Comparison of ENCODE assay signal across 14 cellular contexts in the genomic region with DNA sequence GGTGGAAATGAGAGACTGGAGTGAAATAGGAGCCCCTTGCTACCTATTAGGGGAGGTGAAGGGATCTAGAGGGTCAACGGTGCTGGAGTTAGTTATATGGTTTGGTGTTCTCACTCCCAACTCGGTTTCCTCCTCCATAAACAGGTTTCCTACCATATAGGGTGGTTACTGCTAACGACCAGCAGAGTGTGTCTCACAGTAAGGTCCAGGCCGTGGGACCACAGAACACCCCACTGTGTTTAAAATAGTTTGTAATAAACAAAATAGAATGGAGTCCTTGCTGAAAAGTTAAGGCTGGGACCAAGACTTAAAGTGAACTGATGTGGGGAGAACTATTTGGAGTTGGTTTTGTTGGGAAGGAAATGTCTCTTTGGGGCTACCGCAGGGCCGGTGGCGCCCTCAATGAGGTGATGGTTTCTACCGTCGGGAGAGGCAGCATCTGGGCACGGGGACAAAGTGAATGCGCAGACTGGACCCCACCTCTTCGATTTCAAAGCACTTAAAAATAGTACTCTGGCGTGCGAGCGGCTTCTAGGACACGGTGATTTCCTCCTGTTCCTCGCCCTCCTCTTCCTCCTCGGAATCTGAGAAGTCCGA. TPM values are rescaled to one million over a fixed set of nuclear protein-coding genes. Genes with fewer than 3 reads are reported as not detected.
A peak's percentile ranks its signal among the peaks of the same experiment; 100 is the strongest.
DNase-seq lines count a peak whose midpoint lies in the region; ATAC-seq and FAIRE-seq lines count a peak whose summit lies in the region.
"Had no signal": no experiment of that assay in that cellular context is flagged by ENCODE, and none has a peak within 500 bp of the region (broad histone marks: within the 10 kb centered on the region; RNA-seq: fewer than 3 reads in every experiment).

No MANE protein-coding gene starts in this region.

- H3K4me3 Mint-ChIP-seq in activated CD4-positive, alpha-beta T cell treated with anti-CD3 and anti-CD28 coated beads for 36 hours = peak overlapping the region; percentile 50
- H3K4me3 Mint-ChIP-seq in T-helper 17 cell = peak overlapping the region; percentile 84

- WGBS in iPS DF 6.9 (ENCODE audit: insufficient coverage, insufficient read length) = no CpG with 5 or more reads among the region's 19 CpGs
- 5 to 10% (median 7%) methylated on average over 19 of the region's 19 CpGs for WGBS in small intestine, 3 donors

- no peak for DNase-seq in activated CD4-positive, alpha-beta T cell treated with anti-CD3 and anti-CD28 coated beads for 36 hours
- DNase-seq in activated CD4-positive, alpha-beta T cell treated with anti-CD3 and anti-CD28 coated beads, Interleukin-2, amount 50 U/mL, for 1 hour = no peak
- DNase-seq in T-helper 17 cell = no peak
- no peak for DNase-seq in iPS DF 6.9 (ENCODE audit: low read depth, low spot score)
- DNase-seq in small intestine = no peak
- DNase-seq in NCI-H2081 treated with DMSO at 0.1 percent for 48 hours (lab: John Stamatoyannopoulos, UW) = no peak
- no peak for DNase-seq in stimulated activated naive CD4-positive, alpha-beta T cell (lab: John Stamatoyannopoulos, UW)
- DNase-seq: HCEC 1CT, right cardiac atrium had no signal

- H3K9me3 Mint-ChIP-seq in activated CD4-positive, alpha-beta T cell treated with anti-CD3 and anti-CD28 coated beads for 36 hours (ENCODE audit: low read depth) = peaks cover 4% of the 10 kb centered on the region

- H3K27ac Mint-ChIP-seq in activated CD4-positive, alpha-beta T cell treated with anti-CD3 and anti-CD28 coated beads for 36 hours = no peak overlapping the region
- peak overlapping the region; percentile 88 for H3K27ac Mint-ChIP-seq in T-helper 17 cell

- H3K27me3 ChIP-seq in iPS DF 6.9 (ENCODE audit: control insufficient read depth, insufficient read depth, low read length) (peaks cover 50% of the 10 kb centered on the region), small intestine (ENCODE audit: control insufficient read depth in 2 of 2, insufficient read depth in 2 of 2, low read length in 2 of 2) (peaks cover 10 to 46% of the 10 kb centered on the region in 2 donors)

- POLR2A ChIA-PET in activated CD4-positive, alpha-beta T cell treated with anti-CD3 and anti-CD28 coated beads for 36 hours (lab: Charles Lee) = no interaction called here

- peaks cover 3% of the 10 kb centered on the region for H3K9me3 ChIP-seq in T-helper 17 cell (ENCODE audit: control insufficient read depth, low read length, poor library complexity, severe bottlenecking)
- H3K9me3 ChIP-seq in iPS DF 6.9 (ENCODE audit: control insufficient read depth, insufficient read depth, low read length) = no peaks in the 10 kb centered on the region
- H3K9me3 ChIP-seq in small intestine (ENCODE audit: control insufficient read depth, low read depth) = no peaks in the 10 kb centered on the region
- H3K9me3 ChIP-seq: SK-N-SH had no signal

- peaks cover 45% of the 10 kb centered on the region for H3K27me3 Mint-ChIP-seq in activated CD4-positive, alpha-beta T cell treated with anti-CD3 and anti-CD28 coated beads for 36 hours
- H3K27me3 Mint-ChIP-seq in T-helper 17 cell = peaks cover 30% of the 10 kb centered on the region

- H3K36me3 Mint-ChIP-seq in activated CD4-positive, alpha-beta T cell treated with anti-CD3 and anti-CD28 coated beads for 36 hours (ENCODE audit: low read depth) = no peaks in the 10 kb centered on the region
- H3K36me3 Mint-ChIP-seq in T-helper 17 cell (ENCODE audit: low read depth) = no peaks in the 10 kb centered on the region

- H3K36me3 ChIP-seq in iPS DF 6.9 (ENCODE audit: control insufficient read depth, insufficient read depth, low read length) (no peaks in the 10 kb centered on the region), small intestine (ENCODE audit: control insufficient read depth in 2 of 2, insufficient read depth in 2 of 2, low read length in 2 of 2) (no peaks in the 10 kb centered on the region)
- H3K36me3 ChIP-seq: cardiac muscle cell had no signal

- H3K27ac ChIP-seq in iPS DF 6.9 (ENCODE audit: low read length) (no peak overlapping the region), small intestine (ENCODE audit: low read depth in 1 of 2, low read length in 1 of 2) (no peak overlapping the region)
- H3K27ac ChIP-seq: cardiac muscle cell had no signal

- peaks cover 8% of the 10 kb centered on the region for H3K4me1 ChIP-seq in iPS DF 6.9 (ENCODE audit: control insufficient read depth, insufficient read depth, low read length)
- peaks cover 4 to 8% of the 10 kb centered on the region in 2 donors for H3K4me1 ChIP-seq in small intestine (ENCODE audit: control insufficient read depth in 2 of 2, insufficient read depth in 1 of 2, low read depth in 1 of 2, low read length in 1 of 2)

- intact Hi-C loops in activated CD4-positive, alpha-beta T cell treated with anti-CD3 and anti-CD28 coated beads for 36 hours (cut with DNase I, micrococcal nuclease) = no loop called here

- CTCF ChIA-PET in activated CD4-positive, alpha-beta T cell treated with anti-CD3 and anti-CD28 coated beads for 36 hours (lab: Charles Lee) = interaction anchor here (1.3 to 2.7 kb wide), 5 partner anchors 9 to 27 kb away, joined by 5 to 20 read pairs (median 9); no protein-coding TSS in a partner anchor

- H3K4me1 Mint-ChIP-seq in activated CD4-positive, alpha-beta T cell treated with anti-CD3 and anti-CD28 coated beads for 36 hours = peaks cover 19% of the 10 kb centered on the region
- H3K4me1 Mint-ChIP-seq in T-helper 17 cell = peaks cover 13% of the 10 kb centered on the region

- ATAC-seq in activated CD4-positive, alpha-beta T cell treated with anti-CD3 and anti-CD28 coated beads for 36 hours = no peak
- ATAC-seq in T-helper 17 cell = no peak
- ATAC-seq in GM18502 (IDR thresholded peaks at IDR 0.05; ENCODE audit: poor library complexity, unreplicated experiment) = no peak
- ATAC-seq: right cardiac atrium had no signal

- FAIRE-seq in small intestine (lab: Jason Lieb, UNC) = no peak

- H3K4me3 ChIP-seq in iPS DF 6.9 (ENCODE audit: low read length) (peak overlapping the region; percentile 35; the same call in 1 of the 2 replicates), small intestine (ENCODE audit: low read depth in 1 of 2, low read length in 2 of 2) (peak overlapping the region; percentile 20 to 54)
- H3K4me3 ChIP-seq: cardiac muscle cell had no signal

RNA-seq across cellular contexts. Expression of gene DBX1, which starts 4.5 kb away (rescaled TPM):
- not detected for total RNA-seq in activated CD4-positive, alpha-beta T cell treated with anti-CD3 and anti-CD28 coated beads for 36 hours
- total RNA-seq in T-helper 17 cell = not detected
- polyA plus RNA-seq in small intestine = not detected
- total RNA-seq: cardiac muscle cell, liver, MCF 10A, right cardiac atrium had no signal
- polyA plus RNA-seq: cardiac muscle cell, liver, right cardiac atrium, SK-N-SH had no signal
